In genomic region chr5:76625087-76625860, GRCh38 we compare ENCODE assay signal across 1 cellular context.
A peak's percentile ranks its signal among the peaks of the same experiment; 100 is the strongest.
TF ChIP-seq lines count a peak whose summit lies in the region.

No MANE protein-coding gene starts in this region.

TF ChIP-seq in endothelial cell of umbilical vein, 7 proteins besides CTCF, POLR2A, EP300 and RAD21:
- TF ChIP-seq POLR2AphosphoS5 (IDR thresholded peaks at IDR 0.05; ENCODE audit: insufficient read depth, low read depth, low read length) (no peak), FOS (IDR thresholded peaks at IDR 0.05; ENCODE audit: borderline replicate concordance, insufficient read depth, low read length) (peak; percentile 19), GATA2 (IDR thresholded peaks at IDR 0.05; ENCODE audit: insufficient read depth, insufficient read length, low read depth, low read length) (peak; percentile 54)
TF ChIP-seq in endothelial cell of umbilical vein: peak in this region for 2.
